In the genomic region with DNA sequence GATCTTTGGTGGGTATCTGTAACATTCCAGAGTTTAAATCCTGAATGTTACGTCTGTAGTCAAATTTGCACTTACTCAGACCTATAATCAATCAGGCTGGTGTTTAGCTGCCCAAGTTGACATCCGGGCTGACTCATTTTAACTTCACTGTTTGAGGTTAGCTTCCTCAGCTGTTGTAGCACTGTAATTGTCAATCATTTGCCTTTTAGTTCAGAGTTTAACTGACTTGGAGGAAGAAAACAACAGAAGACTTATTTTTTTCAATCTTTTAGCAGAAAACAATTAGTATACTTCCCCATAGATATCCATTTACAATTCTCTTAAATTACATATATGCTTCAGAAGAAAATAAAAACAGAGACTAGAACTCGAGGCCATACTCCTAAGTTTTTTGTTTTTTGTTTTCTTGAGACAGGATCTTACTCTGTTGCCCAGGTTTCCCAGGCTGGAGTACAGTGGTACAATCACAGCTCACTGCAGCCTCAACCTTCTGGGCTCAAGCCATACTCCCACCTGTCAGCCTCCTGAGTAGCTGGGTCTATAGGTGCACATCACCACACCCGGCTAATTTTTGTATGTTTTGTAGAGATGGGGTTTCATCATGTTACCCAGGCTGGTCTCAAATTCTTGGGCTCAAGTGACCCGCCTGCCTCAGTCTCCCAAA, we compare ENCODE assay signal across 8 cellular contexts. TPM values are rescaled to one million over a fixed set of nuclear protein-coding genes. Genes with fewer than 3 reads are reported as not detected.
DNase-seq lines count a peak whose midpoint lies in the region; ATAC-seq and TF ChIP-seq lines count a peak whose summit lies in the region.

No MANE protein-coding gene starts in this region.

- H3K27ac ChIP-seq in body of pancreas (peak overlapping the region in 1 of 4 donors; percentile 12), stomach (peak overlapping the region in 3 of 5 donors; percentile 35 to 43 (median 36))

- H3K9me3 ChIP-seq in body of pancreas (no peaks in the 10 kb centered on the region), stomach (no peaks in the 10 kb centered on the region)

- H3K27me3 ChIP-seq in body of pancreas (no peaks in the 10 kb centered on the region), stomach (no peaks in the 10 kb centered on the region)

- TF ChIP-seq CTCF in body of pancreas (IDR thresholded peaks at IDR 0.05): no peak
- TF ChIP-seq CTCF in stomach (IDR thresholded peaks at IDR 0.05): no peak

- H3K36me3 ChIP-seq in body of pancreas (replicated peaks in 1 of 2; ENCODE audit: insufficient read depth in 1 of 2, low read depth in 2 of 2) (no peaks in the 10 kb centered on the region), stomach (peaks cover 0 to 13% (median 0%) of the 10 kb centered on the region in 4 donors)

- no peak for TF ChIP-seq EP300 in stomach (IDR thresholded peaks at IDR 0.05)

- ATAC-seq in GM18498 (IDR thresholded peaks at IDR 0.05; ENCODE audit: unreplicated experiment): peak; percentile 98
- ATAC-seq in GM21515 (IDR thresholded peaks at IDR 0.05; ENCODE audit: unreplicated experiment): peak; percentile 97
- peak; percentile 53 for ATAC-seq in body of pancreas

- WGBS in body of pancreas, 2 donors: 61 to 69% methylated on average over 5 of the region's 5 CpGs
- 65 to 76% (median 70%) methylated on average over 5 of the region's 5 CpGs for WGBS in stomach, 5 donors

- H3K4me3 ChIP-seq in body of pancreas (no peak overlapping the region), stomach (no peak overlapping the region)

- peak; percentile 44 for DNase-seq in HK-2 (ENCODE audit: unreplicated experiment)
- DNase-seq in body of pancreas: peak in 1 of 4 donors; percentile 52
- DNase-seq in stomach: no peak
- no peak for DNase-seq in head of caudate nucleus
- DNase-seq in NCI-H2107 treated with DMSO at 0.1 percent for 48 hours (lab: John Stamatoyannopoulos, UW; ENCODE audit: unreplicated experiment): no peak
- no peak for DNase-seq in NCI-H146 (lab: John Stamatoyannopoulos, UW)

- intact Hi-C loops in body of pancreas (cut with DNase I): no loop called here
- intact Hi-C loops in stomach (cut with DNase I; ENCODE audit: low total_unique reads): no loop called here
- intact Hi-C loops in head of caudate nucleus (cut with DNase I): no loop called here

- no peaks in the 10 kb centered on the region for H3K4me1 ChIP-seq in body of pancreas
- H3K4me1 ChIP-seq in stomach: peaks cover 0 to 28% (median 7%) of the 10 kb centered on the region in 4 donors

- TF ChIP-seq POLR2A in body of pancreas (IDR thresholded peaks at IDR 0.05) (no peak), stomach (IDR thresholded peaks at IDR 0.05) (no peak)

RNA-seq across cellular contexts. Expression of a gene that starts 38.5 kb away (rescaled TPM):
- 1 to 10 TPM; 2.0 to 2.9 TPM for total RNA-seq in body of pancreas
- total RNA-seq in stomach: 10 to 100 TPM in 1 of 5 donors, 1 to 10 TPM in 1, not detected in 3; 2.2 to 27.9 TPM
- 10 to 100 TPM in 1 of 3 donors, 1 to 10 TPM in 2; 2.2 to 11.3 (median 2.7) TPM for polyA plus RNA-seq in stomach
